ENCODE assay signal across 1 cellular context in the genomic region with DNA sequence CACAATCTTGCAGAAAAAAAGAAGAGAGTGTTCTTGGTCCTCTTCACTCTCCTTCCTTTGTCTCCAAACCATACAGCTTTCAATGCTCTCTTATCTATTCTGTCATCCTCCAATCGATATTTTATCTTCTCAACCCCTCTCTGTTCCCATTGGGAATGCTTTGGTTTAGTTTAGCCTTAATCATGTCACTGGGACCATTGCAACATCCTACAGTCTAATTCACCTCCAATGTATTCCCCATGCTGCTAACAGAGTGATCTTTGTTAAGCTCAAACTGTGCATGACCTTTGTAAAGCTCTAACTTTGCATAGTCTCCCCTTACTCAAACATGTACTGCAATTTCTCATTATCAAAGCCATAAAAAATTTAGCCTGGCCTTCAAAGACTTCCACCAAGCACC.
TF ChIP-seq lines count a peak whose summit lies in the region.

No MANE protein-coding gene starts in this region.

TF ChIP-seq in HepG2, 621 proteins besides CTCF, POLR2A, EP300 and RAD21 (continued from another document):
- TF ChIP-seq, protein P1, sequence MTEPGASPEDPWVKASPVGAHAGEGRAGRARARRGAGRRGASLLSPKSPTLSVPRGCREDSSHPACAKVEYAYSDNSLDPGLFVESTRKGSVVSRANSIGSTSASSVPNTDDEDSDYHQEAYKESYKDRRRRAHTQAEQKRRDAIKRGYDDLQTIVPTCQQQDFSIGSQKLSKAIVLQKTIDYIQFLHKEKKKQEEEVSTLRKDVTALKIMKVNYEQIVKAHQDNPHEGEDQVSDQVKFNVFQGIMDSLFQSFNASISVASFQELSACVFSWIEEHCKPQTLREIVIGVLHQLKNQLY (CRISPR knock-in tag; IDR thresholded peaks at IDR 0.05) = no peak
- TF ChIP-seq RARA (CRISPR knock-in tag; IDR thresholded peaks at IDR 0.05) = peak; percentile 51; the same call in 1 of the 2 replicates
